In the genomic region with DNA sequence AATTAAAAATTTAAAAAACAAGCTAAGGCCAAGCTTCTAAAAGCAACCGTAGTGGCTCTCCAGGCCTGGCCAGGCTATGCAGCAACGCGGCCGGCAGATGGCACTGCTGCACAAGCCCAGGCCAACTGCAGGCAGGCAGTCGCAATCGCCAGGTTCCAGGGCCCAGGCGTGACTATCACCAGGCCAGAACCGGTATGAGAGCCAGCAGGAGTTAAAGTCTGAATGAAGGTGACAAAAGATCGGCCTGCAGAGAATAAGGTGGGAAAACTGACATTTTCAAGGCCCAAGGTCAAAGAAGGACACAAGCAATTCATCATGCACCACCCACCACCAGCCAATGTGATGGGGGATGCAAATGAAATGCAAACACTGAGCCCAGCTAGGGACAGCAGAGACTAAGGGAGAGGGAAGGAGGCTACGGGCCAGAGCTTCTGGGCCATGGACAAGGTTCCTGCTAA, we compare ENCODE assay signal across 8 cellular contexts. TPM values are rescaled to one million over a fixed set of nuclear protein-coding genes. Genes with fewer than 3 reads are reported as not detected.
DNase-seq lines count a peak whose midpoint lies in the region; ATAC-seq, FAIRE-seq and TF ChIP-seq lines count a peak whose summit lies in the region.

No MANE protein-coding gene starts in this region.

- H3K23me2 ChIP-seq in H1 (ENCODE audit: low read depth, low read length), result no peaks in the 10 kb centered on the region; the same call in 1 of the 2 replicates

- no peaks in the 10 kb centered on the region for H3K79me2 ChIP-seq in H1 (ENCODE audit: control insufficient read depth in 1 of 2, insufficient read depth in 2 of 2, low read length in 2 of 2)

- H3K79me1 ChIP-seq in H1 (ENCODE audit: low read depth, low read length), result no peaks in the 10 kb centered on the region
- H3K79me1 ChIP-seq in mesenchymal stem cell (replicated peaks; ENCODE audit: low read length, poor library complexity, severe bottlenecking), result no peaks in the 10 kb centered on the region

- no peak overlapping the region for H3K4ac ChIP-seq in H1 (replicated peaks; ENCODE audit: insufficient read length, low read depth, low read length)
- no peak overlapping the region for H3K4ac ChIP-seq in mesenchymal stem cell (ENCODE audit: low read depth in 1 of 2, low read length in 2 of 2)

- peak overlapping the region; percentile 77 for H2BK12ac ChIP-seq in H1 (ENCODE audit: low read depth, low read length)
- H2BK12ac ChIP-seq in mesenchymal stem cell (ENCODE audit: low read length in 2 of 2), result no peak overlapping the region

- POLR2A ChIA-PET in H1 (lab: Charles Lee; ENCODE audit: partially characterized antibody), result interaction anchor here (1.6 to 2.7 kb wide), 3 partner anchors 43 to 50 kb away, joined by 5 to 21 read pairs (median 5); a partner anchor contains a TSS

- ATAC-seq in HG03039 (IDR thresholded peaks at IDR 0.05; ENCODE audit: unreplicated experiment) (peak; percentile 61), GM18873 (IDR thresholded peaks at IDR 0.05; ENCODE audit: low FRiP score, unreplicated experiment) (no peak)

- H2BK120ac ChIP-seq in H1 (replicated peaks; ENCODE audit: low read depth, low read length) (no peak overlapping the region), mesenchymal stem cell (ENCODE audit: low read depth, low read length) (no peak overlapping the region)

- peak; percentile 89 for DNase-seq in ELF-1 (ENCODE audit: low read depth, low spot score)
- peak; percentile 64 for DNase-seq in NCI-H748 (lab: John Stamatoyannopoulos, UW; ENCODE audit: unreplicated experiment)
- peak; percentile 88 for DNase-seq in activated CD8-positive, alpha-beta memory T cell treated with anti-CD3 and anti-CD28 coated beads for 24 hours
- peak; percentile 75 to 86 for DNase-seq in H1 (ENCODE audit: low read depth in 1 of 2, low spot score in 2 of 2)
- peak; percentile 72 for DNase-seq in mesenchymal stem cell
- DNase-seq in stimulated activated CD8-positive, alpha-beta memory T cell treated with anti-CD3 and anti-CD28 coated beads, Interleukin-12 subunit alpha, Interleukin-12 subunit beta, amount 100 ng/mL, for 4 hours (ENCODE audit: low read depth), result peak; percentile 30

- H3K27ac ChIP-seq in H1 (ENCODE audit: low read depth, low read length) (no peak overlapping the region; the same call in 1 of the 2 replicates), mesenchymal stem cell (ENCODE audit: low read length, poor library complexity, severe bottlenecking) (no peak overlapping the region)

- H2AK5ac ChIP-seq in H1 (ENCODE audit: low read depth, low read length) (no peak overlapping the region), mesenchymal stem cell (ENCODE audit: low read length, severe bottlenecking) (no peak overlapping the region)

- H3K23ac ChIP-seq in H1 (ENCODE audit: insufficient read length), result no peak overlapping the region
- H3K23ac ChIP-seq in mesenchymal stem cell (ENCODE audit: low read length in 2 of 2), result no peak overlapping the region

- H3K4me1 ChIP-seq in H1 (replicated peaks in 1 of 4; ENCODE audit: control insufficient read depth in 3 of 4, insufficient read depth in 4 of 4, low read length in 3 of 4) (peaks cover 2 to 6% (median 4%) of the 10 kb centered on the region in 4 experiments; a peak in 6 of 7 replicates), mesenchymal stem cell (ENCODE audit: control insufficient read depth, insufficient read depth, low read depth, low read length) (peaks cover 6% of the 10 kb centered on the region)

- no peak overlapping the region for H3K4me3 ChIP-seq in H1 (ENCODE audit: extremely low read depth in 1 of 4, insufficient read depth in 2 of 4, low read depth in 3 of 4, low read length in 4 of 4)
- H3K4me3 ChIP-seq in mesenchymal stem cell (ENCODE audit: insufficient read depth in 1 of 2, low read depth in 1 of 2, low read length in 2 of 2), result no peak overlapping the region

- peak in 1 of 2 experiments; percentile 57; a peak in 1 of 3 replicates for TF ChIP-seq EP300 in H1 (IDR thresholded peaks at IDR 0.05; ENCODE audit: borderline replicate concordance in 1 of 2, low read depth in 2 of 2, low read length in 2 of 2)

- H3K9me3 ChIP-seq in H1 (ENCODE audit: insufficient read depth in 2 of 2, low read depth in 1 of 2, low read length in 1 of 2) (peaks cover 0 to under 1% of the 10 kb centered on the region in 2 experiments; a peak in 1 of 4 replicates), mesenchymal stem cell (ENCODE audit: control insufficient read depth, low read length) (no peaks in the 10 kb centered on the region)

- no peak for TF ChIP-seq POLR2A in H1 (IDR thresholded peaks at IDR 0.05; ENCODE audit: control extremely low read depth in 1 of 2, low read depth in 2 of 2, low read length in 2 of 2)

- TF ChIP-seq RAD21 in H1 (IDR thresholded peaks at IDR 0.05 in 1 of 2, conservative IDR thresholded peaks at IDR 0.05 in 1 of 2; ENCODE audit: low read depth in 2 of 2, low read length in 2 of 2), result peak; percentile 98 to 99

- H4K5ac ChIP-seq in H1 (ENCODE audit: insufficient read length, low read depth, low read length), result no peak overlapping the region

- peak overlapping the region; percentile 73; the same call in 1 of the 2 replicates for H2BK5ac ChIP-seq in H1 (ENCODE audit: low read depth, low read length)
- no peak overlapping the region for H2BK5ac ChIP-seq in mesenchymal stem cell (ENCODE audit: low read depth, low read length, poor library complexity, severe bottlenecking)

- H4K8ac ChIP-seq in H1 (ENCODE audit: extremely low read depth, insufficient read depth, low read length) (peak overlapping the region; percentile 85; the same call in 1 of the 2 replicates), mesenchymal stem cell (ENCODE audit: low read length) (no peak overlapping the region)

- H4K20me1 ChIP-seq in H1 (replicated peaks in 1 of 2; ENCODE audit: control insufficient read depth in 1 of 2, insufficient read depth in 2 of 2, low read length in 2 of 2), result no peaks in the 10 kb centered on the region

- H3K56ac ChIP-seq in H1 (replicated peaks; ENCODE audit: insufficient read length, low read depth, low read length), result no peak overlapping the region

- H3K36me3 ChIP-seq in H1 (ENCODE audit: control insufficient read depth in 2 of 4, insufficient read depth in 4 of 4, low read length in 3 of 4), result no peaks in the 10 kb centered on the region
- H3K36me3 ChIP-seq in mesenchymal stem cell (ENCODE audit: control insufficient read depth in 1 of 2, insufficient read depth in 2 of 2, low read depth in 1 of 2, low read length in 2 of 2), result no peaks in the 10 kb centered on the region

- H4K91ac ChIP-seq in H1 (replicated peaks; ENCODE audit: insufficient read length, low read length) (peak overlapping the region; percentile 14), mesenchymal stem cell (ENCODE audit: low read length) (no peak overlapping the region)

- H2AFZ ChIP-seq in H1 (ENCODE audit: low read length) (peak overlapping the region; percentile 97), mesenchymal stem cell (ENCODE audit: low read depth, low read length) (no peak overlapping the region)

- H3K4me2 ChIP-seq in H1 (ENCODE audit: insufficient read depth in 1 of 2, low read depth in 2 of 2, low read length in 2 of 2) (0 out of 4 replicates have a peak overlapping the region, but pooled peaks of 1 of the 2 experiments have one; percentile 39), mesenchymal stem cell (ENCODE audit: low read length, poor library complexity, severe bottlenecking) (no peak overlapping the region)

- H2BK20ac ChIP-seq in H1 (ENCODE audit: low read length), result 0 out of 2 replicates have a peak overlapping the region, but pooled peaks have one; percentile 76

- no peak overlapping the region for H3K14ac ChIP-seq in H1 (ENCODE audit: insufficient read length)
- no peak overlapping the region for H3K14ac ChIP-seq in mesenchymal stem cell (ENCODE audit: low read length in 2 of 2)

- CTCF ChIA-PET in H1 (lab: Charles Lee; ENCODE audit: partially characterized antibody), result interaction anchor here (0.6 to 8.1 kb wide), 59 partner anchors 9 to 1175 kb away, joined by 3 to 412 read pairs (median 4); no protein-coding TSS in a partner anchor

- 18% methylated on average over 10 of the region's 10 CpGs; no CpG with 5 or more reads in 1 of the 2 experiments for WGBS in H1 (ENCODE audit: extremely low coverage in 1 of 2, insufficient coverage in 1 of 2, insufficient read length in 1 of 2, insufficient replicate concordance in 2 of 2, low coverage in 1 of 2, low lambda C conversion rate in 2 of 2, missing lambda C conversion rate in 1 of 2), 2 experiments
- under 1% methylated on average over 8 of the region's 10 CpGs for WGBS in mesenchymal stem cell

- peak; percentile 94 for FAIRE-seq in H1 (lab: Jason Lieb, UNC)

- H3K27me3 ChIP-seq in H1 (replicated peaks in 1 of 4; ENCODE audit: control insufficient read depth in 3 of 4, extremely low read depth in 1 of 4, insufficient read depth in 3 of 4, low read length in 3 of 4) (no peaks in the 10 kb centered on the region), mesenchymal stem cell (ENCODE audit: control insufficient read depth in 1 of 2, insufficient read depth in 1 of 2, low read length in 2 of 2) (peaks cover 3 to 5% of the 10 kb centered on the region in 2 experiments)

- no peak overlapping the region for H2BK15ac ChIP-seq in H1 (ENCODE audit: low read length)
- H2BK15ac ChIP-seq in mesenchymal stem cell (ENCODE audit: low read depth, poor library complexity, severe bottlenecking), result no peak overlapping the region

- no peak overlapping the region for H3K18ac ChIP-seq in H1 (ENCODE audit: extremely low read depth, low read length)
- H3K18ac ChIP-seq in mesenchymal stem cell (ENCODE audit: low read depth in 1 of 2, low read length in 2 of 2), result no peak overlapping the region

- peak overlapping the region in 2 of 4 experiments; percentile 10 to 11; a peak in 2 of 7 replicates for H3K9ac ChIP-seq in H1 (replicated peaks in 1 of 4; ENCODE audit: extremely low read depth in 1 of 4, low read depth in 3 of 4, low read length in 3 of 4)
- H3K9ac ChIP-seq in mesenchymal stem cell (ENCODE audit: low read length), result peak overlapping the region; percentile 51

- TF ChIP-seq CTCF in H1 (IDR thresholded peaks at IDR 0.05; ENCODE audit: control extremely low read depth in 1 of 3, insufficient read depth in 1 of 3, low read depth in 1 of 3, low read length in 3 of 3), result peak; percentile 93 to 99 (median 97)

TF ChIP-seq in H1, 55 proteins besides CTCF, POLR2A, EP300 and RAD21 (continues in another document):
- TF ChIP-seq RBBP5 (IDR thresholded peaks at IDR 0.05; ENCODE audit: borderline replicate concordance, low read depth, low read length), result no peak
- TF ChIP-seq CEBPB (IDR thresholded peaks at IDR 0.05; ENCODE audit: low read depth, low read length), result peak; percentile 56

RNA-seq across cellular contexts. Expression of a gene that starts 43.6 kb away (rescaled TPM):
- 3.5 and 5.5 TPM in 2 replicates for total RNA-seq in H1 (2021; fragmentation: NEBNext Ultra II Directional; extraction: Animal tissue kit (Norgen Biotek cat#: 25700))
- 1.7 and 1.9 TPM in 2 replicates for polyA plus RNA-seq in H1 (2011; rRNA removed)
- 2.6 TPM for polyA plus RNA-seq in H1 (2011; cell fraction: cytosol; rRNA removed)
- polyA plus RNA-seq in H1 (2011; cell fraction: nucleus; rRNA removed), result 4.0 TPM
- polyA plus RNA-seq in H1 (2012, experiment 1 of 2), result 2.9 to 4.3 TPM (median 3.7 TPM) in 4 replicates
- polyA plus RNA-seq in H1 (2012, experiment 2 of 2), result 0.28 TPM
- 2.1 TPM for polyA plus RNA-seq in H1 (2013, experiment 1 of 2)
- 3.2 TPM for polyA plus RNA-seq in H1 (2013, experiment 2 of 2)
- polyA minus RNA-seq in H1 (2011; rRNA and poly(A)+ RNA removed), result 4.8 and 7.4 TPM in 2 replicates
- polyA minus RNA-seq in H1 (2011; cell fraction: cytosol; rRNA and poly(A)+ RNA removed), result 1.8 TPM
- polyA minus RNA-seq in H1 (2011; cell fraction: nucleus; rRNA and poly(A)+ RNA removed), result 12.6 TPM
- polyA plus RNA-seq in mesenchymal stem cell (2013, experiment 1 of 2), result 1.1 TPM
- polyA plus RNA-seq in mesenchymal stem cell (2013, experiment 2 of 2), result 1.1 TPM

Comparison
In these comparisons a context has a peak if more than half of its experiments do, and no peak if none do; other contexts are left out.
1. DNase-seq: peak in every context shown above with its lines; median percentile 89 in ELF-1; 88 in activated CD8-positive, alpha-beta memory T cell treated with anti-CD3 and anti-CD28 coated beads for 24 hours; 80 in H1; 72 in mesenchymal stem cell; 64 in NCI-H748; 30 in stimulated activated CD8-positive, alpha-beta memory T cell treated with anti-CD3 and anti-CD28 coated beads, Interleukin-12 subunit alpha, Interleukin-12 subunit beta, amount 100 ng/mL, for 4 hours.